13 cellular contexts compared by ENCODE assay signal in genomic region chr10:121580276-121581116, GRCh38. TPM values are rescaled to one million over a fixed set of nuclear protein-coding genes. Genes with fewer than 3 reads are reported as not detected.
DNase-seq lines count a peak whose midpoint lies in the region; FAIRE-seq and TF ChIP-seq lines count a peak whose summit lies in the region.
"Had no signal": no experiment of that assay in that cellular context is flagged by ENCODE, and none has a peak within 500 bp of the region (broad histone marks: within the 10 kb centered on the region; RNA-seq: fewer than 3 reads in every experiment).

No MANE protein-coding gene starts in this region.

- peak overlapping the region; percentile 40 for H3K27ac ChIP-seq in mammary epithelial cell (ENCODE audit: insufficient read depth, low read depth, low read length)
- H3K27ac ChIP-seq in keratinocyte (ENCODE audit: control insufficient read depth, insufficient read depth, low read length): peak overlapping the region; percentile 36
- no peak overlapping the region for H3K27ac ChIP-seq in MM.1S (ENCODE audit: low read length)
- H3K27ac ChIP-seq: C4-2B, right atrium auricular region had no signal

- H3F3A ChIP-seq in MM.1S (ENCODE audit: insufficient read depth, low read length): no peaks in the 10 kb centered on the region

- peaks cover 6% of the 10 kb centered on the region for H3K9me1 ChIP-seq in keratinocyte (ENCODE audit: control insufficient read depth, extremely low read depth, insufficient read depth, low read length)

- dilution Hi-C loops in mammary epithelial cell (cut with HindIII; ENCODE audit: low sequenced_read_pairs) (no loop called here), keratinocyte (cut with MboI; ENCODE audit: extremely low pct_ligation_motif_present, low sequenced_read_pairs) (no loop called here)

- TF ChIP-seq CTCF in mammary epithelial cell (conservative IDR thresholded peaks at IDR 0.05 in 1 of 2, IDR thresholded peaks at IDR 0.05 in 1 of 2; ENCODE audit: extremely low read depth in 1 of 2, insufficient read depth in 1 of 2, low read depth in 1 of 2, low read length in 2 of 2) (no peak), keratinocyte (optimal IDR thresholded peaks at IDR 0.05 in 1 of 3, IDR thresholded peaks at IDR 0.05 in 1 of 3, conservative IDR thresholded peaks at IDR 0.05 in 1 of 3; ENCODE audit: extremely low read depth in 1 of 3, insufficient read depth in 2 of 3, low read length in 3 of 3) (no peak), MM.1S (IDR thresholded peaks at IDR 0.05; ENCODE audit: low read length) (no peak)

- CTCF ChIA-PET in mammary epithelial cell (lab: Charles Lee; ENCODE audit: low non-redundant PET): interaction anchor here (0.6 kb wide), 1 partner anchor 492 kb away, joined by 4 read pairs; no protein-coding TSS in a partner anchor

- no TSS peak for BruUV-seq in mammary epithelial cell (replicated peaks; lab: Mats Ljungman, UMichigan)

- no peak overlapping the region for H3K9ac ChIP-seq in mammary epithelial cell (ENCODE audit: insufficient read depth, low read length)
- H3K9ac ChIP-seq in keratinocyte (ENCODE audit: control insufficient read depth, extremely low read depth, insufficient read depth, low read length): peak overlapping the region; percentile 54
- H3K9ac ChIP-seq in MM.1S (ENCODE audit: low read length): no peak overlapping the region

- DNase-seq in NCI-H1048 (lab: John Stamatoyannopoulos, UW): peak; percentile 65
- peak; percentile 29 for DNase-seq in mammary epithelial cell
- no peak for DNase-seq in keratinocyte (ENCODE audit: low read depth, low spot score)
- DNase-seq in superior temporal gyrus (ENCODE audit: extremely low spot score): peak; percentile 38
- DNase-seq in LoVo (ENCODE audit: low spot score): no peak
- DNase-seq in NCI-H1105 (lab: John Stamatoyannopoulos, UW): no peak
- DNase-seq in MM.1S: no peak
- DNase-seq: MV-4-11, naive B cell, stomach had no signal

- H3K4me2 ChIP-seq in mammary epithelial cell (ENCODE audit: insufficient read depth, low read depth, low read length): peak overlapping the region; percentile 66
- H3K4me2 ChIP-seq in keratinocyte (ENCODE audit: control insufficient read depth, extremely low read depth, insufficient read depth, low read depth, low read length): peak overlapping the region; percentile 50
- no peak overlapping the region for H3K4me2 ChIP-seq in MM.1S (ENCODE audit: low read depth, low read length)

- FAIRE-seq in keratinocyte (lab: Jason Lieb, UNC): no peak
- FAIRE-seq: G401.6 had no signal

- H3K79me2 ChIP-seq in mammary epithelial cell (ENCODE audit: insufficient read depth, low read length) (peaks cover 72% of the 10 kb centered on the region), keratinocyte (ENCODE audit: control insufficient read depth, insufficient read depth, low read length) (peaks cover 48% of the 10 kb centered on the region), MM.1S (ENCODE audit: low read length) (no peaks in the 10 kb centered on the region)

- H3K27me3 ChIP-seq in mammary epithelial cell (ENCODE audit: insufficient read depth, low read length) (no peaks in the 10 kb centered on the region), keratinocyte (ENCODE audit: control insufficient read depth, extremely low read depth, insufficient read depth, low read length) (no peaks in the 10 kb centered on the region), MM.1S (replicated peaks; ENCODE audit: insufficient read depth, low read length) (no peaks in the 10 kb centered on the region)
- H3K27me3 ChIP-seq: right atrium auricular region, stomach had no signal

- H3K4me1 ChIP-seq in mammary epithelial cell (ENCODE audit: insufficient read depth, low read length): peaks cover 48% of the 10 kb centered on the region
- peaks cover 49% of the 10 kb centered on the region for H3K4me1 ChIP-seq in keratinocyte (ENCODE audit: control insufficient read depth, extremely low read depth, insufficient read depth, low read length)
- no peaks in the 10 kb centered on the region for H3K4me1 ChIP-seq in MM.1S (ENCODE audit: low read length)
- H3K4me1 ChIP-seq: right atrium auricular region had no signal

- no peak overlapping the region for H3K4me3 ChIP-seq in mammary epithelial cell (replicated peaks in 1 of 3; ENCODE audit: insufficient read depth in 1 of 3, low read depth in 2 of 3, low read length in 3 of 3)
- peak overlapping the region in 1 of 3 experiments; percentile 52 for H3K4me3 ChIP-seq in keratinocyte (ENCODE audit: control insufficient read depth in 2 of 3, extremely low read depth in 1 of 3, insufficient read depth in 2 of 3, low read depth in 1 of 3, low read length in 3 of 3)
- no peak overlapping the region for H3K4me3 ChIP-seq in MM.1S (ENCODE audit: low read length)
- H3K4me3 ChIP-seq: right atrium auricular region, stomach had no signal

- H3K36me3 ChIP-seq in mammary epithelial cell (ENCODE audit: insufficient read depth, low read length) (no peaks in the 10 kb centered on the region), keratinocyte (ENCODE audit: control insufficient read depth in 2 of 2, extremely low read depth in 1 of 2, insufficient read depth in 2 of 2, low read length in 2 of 2) (peaks cover 0 to 4% of the 10 kb centered on the region in 2 experiments), MM.1S (replicated peaks; ENCODE audit: insufficient read depth, low read length) (no peaks in the 10 kb centered on the region)
- H3K36me3 ChIP-seq: right atrium auricular region, stomach had no signal

- no peaks in the 10 kb centered on the region for H4K20me1 ChIP-seq in mammary epithelial cell (ENCODE audit: insufficient read depth, low read length)
- H4K20me1 ChIP-seq in keratinocyte (ENCODE audit: control insufficient read depth, extremely low read depth, insufficient read depth, low read length): no peaks in the 10 kb centered on the region
- H4K20me1 ChIP-seq in MM.1S (ENCODE audit: insufficient read depth, low read length): no peaks in the 10 kb centered on the region

- 11% methylated on average over 17 of the region's 22 CpGs for WGBS in mammary epithelial cell (ENCODE audit: low coverage, missing lambda C conversion rate)

- in situ Hi-C loops in mammary epithelial cell (cut with MboI; ENCODE audit: low sequenced_read_pairs in 2 of 2): loop anchor here in 1 of 2 donors (25.0 kb wide), 1 partner anchor 493 kb away; no protein-coding TSS in a partner anchor

- H3K9me2 ChIP-seq in MM.1S (replicated peaks; ENCODE audit: insufficient read depth, low read length): no peaks in the 10 kb centered on the region

- H2AFZ ChIP-seq in mammary epithelial cell (ENCODE audit: low read depth, low read length) (peak overlapping the region; percentile 69), keratinocyte (ENCODE audit: control insufficient read depth, low read length) (no peak overlapping the region), MM.1S (ENCODE audit: low read length) (no peak overlapping the region)

- H3K9me3 ChIP-seq in mammary epithelial cell (replicated peaks; ENCODE audit: insufficient read depth, low read length): no peaks in the 10 kb centered on the region
- H3K9me3 ChIP-seq in keratinocyte (ENCODE audit: control insufficient read depth, low read depth, low read length): no peaks in the 10 kb centered on the region
- no peaks in the 10 kb centered on the region for H3K9me3 ChIP-seq in MM.1S (replicated peaks; ENCODE audit: insufficient read depth, low read length)
- H3K9me3 ChIP-seq: right atrium auricular region, stomach had no signal

- intact Hi-C loops in mammary epithelial cell (cut with micrococcal nuclease): loop anchor here (1.0 kb wide), 1 partner anchor 16 kb away; no protein-coding TSS in a partner anchor

RNA-seq across cellular contexts. Expression of gene FGFR2, which starts 17.7 kb away (rescaled TPM):
- total RNA-seq in mammary epithelial cell: 10 to 100 TPM; 22.0 to 86.9 TPM
- polyA plus RNA-seq in mammary epithelial cell: 21.9 TPM
- 31.9 TPM for polyA minus RNA-seq in mammary epithelial cell
- 12.8 to 23.9 TPM (median 20.6 TPM) in 3 replicates for polyA plus RNA-seq in keratinocyte
- 6.3 TPM for polyA plus RNA-seq in keratinocyte (2011; ENCODE audit: low read depth)
- 8.7 and 11.5 TPM in 2 replicates for polyA plus RNA-seq in keratinocyte (2011; cell fraction: cytosol; rRNA removed)
- polyA plus RNA-seq in keratinocyte (2011; cell fraction: nucleus; rRNA removed): 32.6 and 34.4 TPM in 2 replicates
- polyA plus RNA-seq in keratinocyte (2012; ENCODE audit: low replicate concordance): 9.7 and 18.6 TPM in 2 replicates
- polyA minus RNA-seq in keratinocyte: 23.8 to 54.9 TPM (median 29.1 TPM) in 3 replicates
- polyA minus RNA-seq in keratinocyte (2011; cell fraction: cytosol; rRNA and poly(A)+ RNA removed): 15.2 TPM
- polyA minus RNA-seq in keratinocyte (2011; cell fraction: nucleus; rRNA and poly(A)+ RNA removed): 30.7 and 43.7 TPM in 2 replicates

Comparison
In these comparisons a context has a peak if more than half of its experiments do, and no peak if none do; other contexts are left out.
1. DNase-seq: peak in NCI-H1048 (single experiment), mammary epithelial cell (single experiment) and superior temporal gyrus (single experiment); none in keratinocyte (single experiment), LoVo (single experiment), NCI-H1105 (single experiment) and MM.1S (single experiment).